10 cellular contexts compared by ENCODE assay signal in the genomic region with DNA sequence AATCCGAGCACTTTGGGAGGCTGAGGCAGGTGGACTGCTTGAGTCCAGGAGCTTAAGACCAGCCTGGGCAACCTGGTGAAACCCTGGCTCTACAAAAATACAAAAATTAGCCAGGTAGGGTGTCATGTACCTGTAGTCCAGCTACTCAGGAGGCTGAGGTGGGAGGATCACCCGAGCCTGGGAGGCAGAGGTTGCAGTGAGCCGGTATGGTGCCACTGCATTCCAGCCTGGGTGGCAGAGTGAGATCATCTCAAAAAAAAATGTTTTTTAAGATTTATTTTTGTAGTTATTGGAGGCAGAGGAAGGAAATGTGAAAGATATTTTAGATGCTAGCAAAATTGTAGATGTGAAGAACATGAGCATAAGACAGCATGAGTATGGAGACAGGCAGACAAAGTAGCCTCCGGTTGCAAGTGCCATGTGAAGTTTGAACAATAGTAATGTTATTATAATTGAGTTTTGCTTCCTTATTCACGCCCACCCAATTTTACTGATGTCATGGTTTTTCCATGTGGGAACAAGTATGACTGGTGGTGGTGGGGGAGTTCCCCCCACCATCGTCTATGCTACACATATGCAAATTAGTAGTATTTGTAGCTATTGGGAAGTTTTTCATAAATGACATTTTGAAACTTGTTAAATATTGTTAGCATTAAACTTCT. TPM values are rescaled to one million over a fixed set of nuclear protein-coding genes. Genes with fewer than 3 reads are reported as not detected.
A peak's percentile ranks its signal among the peaks of the same experiment; 100 is the strongest.
DNase-seq lines count a peak whose midpoint lies in the region; ATAC-seq and TF ChIP-seq lines count a peak whose summit lies in the region.
"Had no signal": no experiment of that assay in that cellular context is flagged by ENCODE, and none has a peak within 500 bp of the region (broad histone marks: within the 10 kb centered on the region; RNA-seq: fewer than 3 reads in every experiment).

No MANE protein-coding gene starts in this region.

- H3K9me3 ChIP-seq in body of pancreas (no peaks in the 10 kb centered on the region), spleen (no peaks in the 10 kb centered on the region)

- TF ChIP-seq CTCF in body of pancreas (IDR thresholded peaks at IDR 0.05) (no peak), spleen (IDR thresholded peaks at IDR 0.05 in 8 of 11, conservative IDR thresholded peaks at IDR 0.05 in 3 of 11) (no peak)

- ATAC-seq in GM18858 (IDR thresholded peaks at IDR 0.05; ENCODE audit: unreplicated experiment) (peak; percentile 59), GM21737 (IDR thresholded peaks at IDR 0.05; ENCODE audit: unreplicated experiment) (peak; percentile 62), body of pancreas (no peak), left ventricle myocardium superior (no peak)

- 83 to 87% methylated on average over 6 of the region's 6 CpGs for WGBS in body of pancreas, 2 donors
- 69 to 72% (median 70%) methylated on average over 6 of the region's 6 CpGs for WGBS in spleen, 5 donors

- H3K4me1 ChIP-seq in body of pancreas (no peaks in the 10 kb centered on the region), spleen (peaks cover 3 to 28% (median 13%) of the 10 kb centered on the region in 6 donors)

- TF ChIP-seq POLR2A in body of pancreas (IDR thresholded peaks at IDR 0.05) (no peak), spleen (IDR thresholded peaks at IDR 0.05) (no peak)

- no peaks in the 10 kb centered on the region for H3K27me3 ChIP-seq in body of pancreas
- no peaks in the 10 kb centered on the region for H3K27me3 ChIP-seq in spleen (replicated peaks in 1 of 7)

- H3K4me3 ChIP-seq in body of pancreas = no peak overlapping the region
- no peak overlapping the region for H3K4me3 ChIP-seq in spleen

- intact Hi-C loops in body of pancreas (cut with DNase I) (no loop called here), spleen (cut with DNase I; ENCODE audit: low total_unique reads) (no loop called here), left ventricle myocardium superior (cut with micrococcal nuclease) (no loop called here)

- H3K36me3 ChIP-seq in body of pancreas (replicated peaks in 1 of 2; ENCODE audit: insufficient read depth in 1 of 2, low read depth in 2 of 2) = peaks cover 4 to 13% of the 10 kb centered on the region in 2 donors
- H3K36me3 ChIP-seq in spleen = peaks cover 0 to 100% (median 82%) of the 10 kb centered on the region in 6 donors

- peak; percentile 29 for DNase-seq in activated T-cell treated with anti-CD3 and anti-CD28 coated beads for 48 hours (ENCODE audit: low read depth)
- DNase-seq in stimulated activated CD4-positive, alpha-beta T cell treated with anti-CD3 and anti-CD28 coated beads, Interleukin-4, amount 100 ng/mL, for 24 hours = peak; percentile 75
- DNase-seq in body of pancreas = no peak
- no peak for DNase-seq in spleen
- no peak for DNase-seq in left ventricle myocardium superior
- DNase-seq: foreskin fibroblast, MM.1S, SIG-M5 had no signal

- H3K27ac ChIP-seq in body of pancreas (no peak overlapping the region), spleen (peak overlapping the region in 3 of 8 donors; percentile 3 to 61 (median 32))

RNA-seq across cellular contexts. Expression of a gene that starts 18.0 kb away (rescaled TPM):
- total RNA-seq in body of pancreas (10 to 100 TPM; 10.4 to 11.2 TPM), spleen (10 to 100 TPM; 53.4 to 68.8 (median 56.2) TPM), left ventricle myocardium superior (5.6 TPM)
- 1 to 10 TPM; 1.3 to 4.7 (median 1.5) TPM for polyA plus RNA-seq in spleen

Comparison
In these comparisons a context has a peak if more than half of its experiments do, and no peak if none do; other contexts are left out.
1. ATAC-seq: peak in GM18858 (single experiment) and GM21737 (single experiment); none in body of pancreas (single experiment) and left ventricle myocardium superior (single experiment).
2. DNase-seq: peak in activated T-cell treated with anti-CD3 and anti-CD28 coated beads for 48 hours (single experiment) and stimulated activated CD4-positive, alpha-beta T cell treated with anti-CD3 and anti-CD28 coated beads, Interleukin-4, amount 100 ng/mL, for 24 hours (single experiment); none in body of pancreas (0 of 4), spleen (single experiment) and left ventricle myocardium superior (single experiment).